1 cellular context compared by ENCODE assay signal in the genomic region with DNA sequence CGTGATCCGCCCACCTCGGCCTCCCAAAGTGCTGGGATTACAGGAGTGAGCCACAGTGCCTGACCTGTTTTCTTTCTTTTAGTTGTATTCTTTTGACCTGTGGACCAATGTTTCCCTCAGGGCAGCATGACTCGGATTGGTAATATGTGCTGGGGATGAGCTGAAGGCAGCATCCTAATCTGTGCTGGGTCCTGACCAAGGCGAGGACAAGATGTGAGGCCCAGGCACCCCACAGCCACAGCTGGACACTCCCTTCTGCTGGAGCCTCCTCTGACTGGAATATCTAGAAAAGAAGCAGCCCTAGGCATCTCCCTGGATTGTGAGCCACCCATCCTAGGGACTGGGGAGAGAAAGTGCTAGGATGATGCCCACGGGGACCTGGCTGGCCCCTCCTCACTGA.
TF ChIP-seq lines count a peak whose summit lies in the region.

No MANE protein-coding gene starts in this region.

TF ChIP-seq in IMR-90, 13 proteins besides CTCF, POLR2A, EP300 and RAD21:
- no peak for TF ChIP-seq MAZ (IDR thresholded peaks at IDR 0.05; ENCODE audit: borderline replicate concordance, low read depth, low read length)
- TF ChIP-seq MAFK (IDR thresholded peaks at IDR 0.05; ENCODE audit: low read depth, low read length), result no peak
- no peak for TF ChIP-seq MXI1 (IDR thresholded peaks at IDR 0.05; ENCODE audit: borderline replicate concordance, low read depth, low read length)
- no peak for TF ChIP-seq BHLHE40 (IDR thresholded peaks at IDR 0.05; ENCODE audit: low read depth, low read length)
- TF ChIP-seq RFX5 (IDR thresholded peaks at IDR 0.05; ENCODE audit: low read depth, low read length), result no peak
- no peak for TF ChIP-seq NFE2L2 (IDR thresholded peaks at IDR 0.05; ENCODE audit: low read depth, low read length)
